ENCODE assay signal across 8 cellular contexts in the genomic region with DNA sequence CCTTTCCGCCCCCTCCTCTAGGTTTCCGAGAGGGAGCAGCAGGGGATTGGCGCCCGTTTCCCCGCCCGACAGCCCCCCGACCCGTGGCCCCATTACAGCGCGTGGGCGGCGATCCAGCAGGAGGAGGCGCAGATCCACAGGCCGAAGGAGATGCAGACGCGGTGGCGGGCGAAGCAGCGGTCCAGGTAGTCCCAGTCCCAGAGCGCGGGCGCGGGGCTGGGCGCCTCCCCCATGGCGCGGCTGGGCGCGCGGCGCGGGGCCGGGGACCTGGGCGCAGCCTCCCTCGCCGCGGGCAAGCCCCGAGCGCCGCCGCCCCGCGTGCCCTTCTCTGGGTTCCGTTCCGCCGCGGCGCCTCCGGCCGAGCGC. TPM values are rescaled to one million over a fixed set of nuclear protein-coding genes. Genes with fewer than 3 reads are reported as not detected.
DNase-seq lines count a peak whose midpoint lies in the region; ATAC-seq and TF ChIP-seq lines count a peak whose summit lies in the region.

No MANE protein-coding gene starts in this region.

- POLR2A ChIA-PET in OCI-LY7 (lab: Charles Lee) = no interaction called here

- H3K4me1 ChIP-seq in OCI-LY7 (ENCODE audit: insufficient read depth, low read length, poor library complexity, severe bottlenecking) = peaks cover 3% of the 10 kb centered on the region
- no peaks in the 10 kb centered on the region for H3K4me1 ChIP-seq in endocrine pancreas (ENCODE audit: control insufficient read depth, insufficient read depth, low read length)

- H3K9me2 ChIP-seq in OCI-LY7 (ENCODE audit: insufficient read depth, low read length) = no peaks in the 10 kb centered on the region

- H3K27me3 ChIP-seq in endocrine pancreas (ENCODE audit: control insufficient read depth, insufficient read depth, low read length) = no peaks in the 10 kb centered on the region

- no peak overlapping the region for H3K27ac ChIP-seq in OCI-LY7 (ENCODE audit: low read depth, low read length, poor library complexity, severe bottlenecking)

- H3K9me3 Mint-ChIP-seq in natural killer cell = no peaks in the 10 kb centered on the region

- TF ChIP-seq CTCF in OCI-LY7 (conservative IDR thresholded peaks at IDR 0.05; ENCODE audit: low read length) = no peak
- TF ChIP-seq CTCF in natural killer cell (IDR thresholded peaks at IDR 0.05) = no peak
- TF ChIP-seq CTCF in GM20000 (IDR thresholded peaks at IDR 0.05; ENCODE audit: extremely low read depth, missing control alignments) = no peak

- peak overlapping the region; percentile 72 for H3K4me3 ChIP-seq in OCI-LY7 (ENCODE audit: low read depth, low read length, poor library complexity, severe bottlenecking)
- no peak overlapping the region for H3K4me3 ChIP-seq in endocrine pancreas (ENCODE audit: control insufficient read depth, insufficient read depth, low read length)

- no TSS peak for BruUV-seq in OCI-LY7 (replicated peaks; lab: Mats Ljungman, UMichigan)

- H3K4me2 ChIP-seq in OCI-LY7 (ENCODE audit: low read length) = peak overlapping the region; percentile 71

- H3K27ac Mint-ChIP-seq in natural killer cell = peak overlapping the region in 1 of 2 donors; percentile 74

- H4K20me1 ChIP-seq in OCI-LY7 (ENCODE audit: insufficient read depth, low read length) = no peaks in the 10 kb centered on the region

- intact Hi-C loops in OCI-LY7 (cut with micrococcal nuclease; ENCODE audit: unreplicated experiment) = loop anchor here (1.0 kb wide), 2 partner anchors 39 to 188 kb away; a partner anchor contains a TSS
- intact Hi-C loops in natural killer cell (cut with micrococcal nuclease) = no loop called here

- no peaks in the 10 kb centered on the region; the same call in 1 of the 2 replicates for H3K36me3 ChIP-seq in OCI-LY7 (ENCODE audit: insufficient read depth, low read length)
- H3K36me3 ChIP-seq in endocrine pancreas (ENCODE audit: control insufficient read depth, insufficient read depth, low read length) = no peaks in the 10 kb centered on the region

- peak; percentile 45 for ATAC-seq in HG02943 (IDR thresholded peaks at IDR 0.05; ENCODE audit: low read depth, unreplicated experiment)
- ATAC-seq in natural killer cell = peak; percentile 57 to 68 (median 67)

- H3K4me1 Mint-ChIP-seq in natural killer cell = peaks cover 0 to 11% of the 10 kb centered on the region in 2 donors

- peak overlapping the region; percentile 81 for H2AFZ ChIP-seq in OCI-LY7 (ENCODE audit: low read length)

- H3K9me3 ChIP-seq in OCI-LY7 (ENCODE audit: low read length) = no peaks in the 10 kb centered on the region
- H3K9me3 ChIP-seq in endocrine pancreas (ENCODE audit: control insufficient read depth, low read length) = no peaks in the 10 kb centered on the region

- H3K27me3 Mint-ChIP-seq in natural killer cell (ENCODE audit: low read depth in 2 of 2) = no peaks in the 10 kb centered on the region

- H3K4me3 Mint-ChIP-seq in natural killer cell = peak overlapping the region; percentile 83

- CTCF ChIA-PET in OCI-LY7 (lab: Charles Lee; ENCODE audit: unreplicated experiment) = interaction anchor here (0.6 kb wide), 1 partner anchor 221 kb away, joined by 3 read pairs; no protein-coding TSS in a partner anchor

- no peaks in the 10 kb centered on the region for H3K79me2 ChIP-seq in OCI-LY7 (ENCODE audit: insufficient read depth, low read depth, low read length)

- DNase-seq in stimulated activated CD4-positive, alpha-beta T cell treated with anti-CD3 and anti-CD28 coated beads, TNF-alpha, amount 100 ng/mL, for 4 hours (ENCODE audit: low read depth in 3 of 3) = peak in 2 of 3 experiments; percentile 9 to 25
- no peak for DNase-seq in stimulated activated CD4-positive, alpha-beta T cell treated with anti-CD3 and anti-CD28 coated beads, Interleukin-2, amount 100 ng/mL, for 48 hours
- no peak for DNase-seq in OCI-LY7 (ENCODE audit: low spot score)
- no peak for DNase-seq in natural killer cell
- no peak for DNase-seq in GM20000 (ENCODE audit: low spot score)
- no peak for DNase-seq in germinal center (ENCODE audit: low spot score)

- peak overlapping the region; percentile 15 for H3K9ac ChIP-seq in endocrine pancreas (ENCODE audit: control insufficient read depth, insufficient read depth, low read length)

- no peaks in the 10 kb centered on the region for H3K36me3 Mint-ChIP-seq in natural killer cell

RNA-seq across cellular contexts. Expression of a gene that starts 0.3 kb away (rescaled TPM):
- total RNA-seq in OCI-LY7 (2014; rRNA removed; shearing (Covaris generic)) = 8.8 and 9.6 TPM in 2 replicates
- total RNA-seq in OCI-LY7 (2022) (22.9 and 25.7 TPM in 2 replicates), natural killer cell (1 to 10 TPM; 2.1 to 3.0 (median 2.8) TPM)

RNA-seq across cellular contexts. Expression of a gene that starts 39.0 kb away (rescaled TPM):
- 52.9 and 59.4 TPM in 2 replicates for total RNA-seq in OCI-LY7 (2014; rRNA removed; shearing (Covaris generic))
- 39.3 and 44.4 TPM in 2 replicates for total RNA-seq in OCI-LY7 (2022)
- 10 to 100 TPM; 56.4 to 67.6 (median 64.9) TPM for total RNA-seq in natural killer cell

RNA-seq across cellular contexts. Expression of a gene that starts 52.7 kb away (rescaled TPM):
- 17.2 and 21.6 TPM in 2 replicates for total RNA-seq in OCI-LY7 (2014; rRNA removed; shearing (Covaris generic))
- total RNA-seq in OCI-LY7 (2022) (7.5 and 8.2 TPM in 2 replicates), natural killer cell (10 to 100 TPM; 13.2 to 35.2 (median 21.6) TPM)

Comparison
In these comparisons a context has a peak if more than half of its experiments do, and no peak if none do; other contexts are left out.
1. DNase-seq: peak in stimulated activated CD4-positive, alpha-beta T cell treated with anti-CD3 and anti-CD28 coated beads, TNF-alpha, amount 100 ng/mL, for 4 hours (2 of 3); none in stimulated activated CD4-positive, alpha-beta T cell treated with anti-CD3 and anti-CD28 coated beads, Interleukin-2, amount 100 ng/mL, for 48 hours (0 of 2), OCI-LY7 (single experiment), natural killer cell (single experiment), GM20000 (single experiment) and germinal center (single experiment).